Comparison of ENCODE assay signal across 10 cellular contexts in genomic region chr5:10485142-10485795, GRCh38. TPM values are rescaled to one million over a fixed set of nuclear protein-coding genes. Genes with fewer than 3 reads are reported as not detected.
DNase-seq lines count a peak whose midpoint lies in the region; ATAC-seq, FAIRE-seq and TF ChIP-seq lines count a peak whose summit lies in the region.
"Had no signal": no experiment of that assay in that cellular context is flagged by ENCODE, and none has a peak within 500 bp of the region (broad histone marks: within the 10 kb centered on the region; RNA-seq: fewer than 3 reads in every experiment).

No MANE protein-coding gene starts in this region.

- ATAC-seq in pancreas: peak in 3 of 4 donors; percentile 19 to 56 (median 38)
- no peak for ATAC-seq in HG02885 (IDR thresholded peaks at IDR 0.05; ENCODE audit: poor library complexity, unreplicated experiment)

- no peak overlapping the region for H3K27ac ChIP-seq in pancreas

- no peak overlapping the region for H3K4me3 ChIP-seq in pancreas

- no peaks in the 10 kb centered on the region for H3K36me3 ChIP-seq in pancreas

- no peaks in the 10 kb centered on the region for H3K9me3 ChIP-seq in pancreas

- H3K27me3 ChIP-seq in pancreas: no peaks in the 10 kb centered on the region

- TF ChIP-seq CTCF in pancreas (IDR thresholded peaks at IDR 0.05): no peak

- 41 to 43% methylated on average over 14 of the region's 14 CpGs for WGBS in pancreas, 2 donors

- H3K4me1 ChIP-seq in pancreas: no peaks in the 10 kb centered on the region

- no peak for FAIRE-seq in pancreas (lab: Jason Lieb, UNC)
- FAIRE-seq: frontal cortex had no signal

- DNase-seq in EH (ENCODE audit: low read depth) (peak; percentile 84), NCI-H526 treated with DMSO at 0.1 percent for 48 hours (lab: John Stamatoyannopoulos, UW) (peak; percentile 41), fibroblast of gingiva (ENCODE audit: low read depth) (peak; percentile 55), pancreas (no peak), NCI-H1694 (lab: John Stamatoyannopoulos, UW) (no peak), RPMI8226 (no peak)
- DNase-seq in effector CD4-positive, alpha-beta T cell: no peak
- DNase-seq: activated CD4-positive, alpha-beta T cell treated with anti-CD3 and anti-CD28 coated beads, Interleukin-2, amount 50 U/mL, for 48 hours had no signal

- intact Hi-C loops in pancreas (cut with DNase I): no loop called here

RNA-seq across cellular contexts. Expression of gene ROPN1L, which starts 43.6 kb away (rescaled TPM):
- 1 to 10 TPM in 2 of 6 donors, under 1 TPM in 4; 0.18 to 1.9 (median 0.60) TPM for total RNA-seq in pancreas
- 1 to 10 TPM in 1 of 2 donors, under 1 TPM in 1; 0.46 to 1.6 TPM for polyA plus RNA-seq in pancreas

Comparison
In these comparisons a context has a peak if more than half of its experiments do, and no peak if none do; other contexts are left out.
1. DNase-seq: peak in EH (single experiment), NCI-H526 treated with DMSO at 0.1 percent for 48 hours (single experiment) and fibroblast of gingiva (single experiment); none in pancreas (0 of 6), NCI-H1694 (single experiment), effector CD4-positive, alpha-beta T cell (single experiment) and RPMI8226 (single experiment).